Comparison of ENCODE assay signal across 16 cellular contexts in the genomic region with DNA sequence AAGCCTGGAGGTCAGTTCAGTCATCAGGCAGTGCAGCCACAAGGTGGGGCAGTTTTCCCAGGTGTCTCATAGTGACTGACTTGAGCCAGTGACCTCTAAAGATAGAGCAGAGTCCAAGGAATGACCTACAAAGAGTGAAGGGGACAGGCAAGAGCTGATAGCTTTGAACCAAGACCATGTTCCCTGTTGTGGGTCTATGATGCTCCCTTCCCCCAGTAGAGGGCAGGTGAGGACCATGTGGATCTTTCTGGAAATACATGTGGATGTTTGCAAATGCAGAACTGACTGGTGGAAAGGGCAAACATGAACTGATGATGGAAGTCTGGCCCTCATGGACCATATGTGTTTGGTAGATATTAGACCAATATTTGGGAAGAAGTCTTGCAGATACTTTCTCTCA. TPM values are rescaled to one million over a fixed set of nuclear protein-coding genes. Genes with fewer than 3 reads are reported as not detected.
DNase-seq lines count a peak whose midpoint lies in the region; TF ChIP-seq lines count a peak whose summit lies in the region.
"Not testable (repeated sequence)": the region's sequence is repeated elsewhere in the genome, so short reads cannot be mapped to it uniquely, and the experiment has no call there.
"Had no signal": no experiment of that assay in that cellular context is flagged by ENCODE, and none has a peak within 500 bp of the region (broad histone marks: within the 10 kb centered on the region; RNA-seq: fewer than 3 reads in every experiment).

No MANE protein-coding gene starts in this region.

- TF ChIP-seq CTCF in AG10803 (conservative IDR thresholded peaks at IDR 0.05; ENCODE audit: low read length) (peak; percentile 41), GM12864 (IDR thresholded peaks at IDR 0.05; ENCODE audit: low read depth, low read length, missing control alignments) (peak; percentile 20), epithelial cell of proximal tubule (conservative IDR thresholded peaks at IDR 0.05; ENCODE audit: low read depth, low read length) (peak; percentile 46)

- peak; percentile 31 for DNase-seq in AG10803 (ENCODE audit: low read depth)
- DNase-seq in GM12864 (ENCODE audit: low read depth); epithelial cell of proximal tubule (ENCODE audit: low read depth): not testable (repeated sequence)
- DNase-seq in NCI-H82 (lab: John Stamatoyannopoulos, UW): peak; percentile 1
- peak; percentile 71 for DNase-seq in SW480 (ENCODE audit: low spot score)
- DNase-seq in astrocyte of the hippocampus (ENCODE audit: low read depth, low spot score): peak; percentile 38
- DNase-seq in iris pigment epithelial cell (ENCODE audit: low read depth): peak; percentile 12

- H3K4me3 ChIP-seq in AG10803 (ENCODE audit: low read length); GM12864 (ENCODE audit: low read depth, low read length); epithelial cell of proximal tubule (ENCODE audit: low read depth, low read length): not testable (repeated sequence)

RNA-seq across cellular contexts. Expression of gene PSG11, which starts 6.7 kb away (rescaled TPM):
- not detected in 2 replicates for total RNA-seq in epithelial cell of proximal tubule
- total RNA-seq: activated CD4-positive, alpha-beta memory T cell treated with anti-CD3 and anti-CD28 coated beads, Interleukin-2, amount 10 ng/mL, durations not matched to agents 7 days and 5 days; fibroblast of lung; heart left ventricle; left cardiac atrium; NCI-H460; neural crest cell; right cardiac atrium; spleen; tibial nerve had no signal
